In the genomic region with DNA sequence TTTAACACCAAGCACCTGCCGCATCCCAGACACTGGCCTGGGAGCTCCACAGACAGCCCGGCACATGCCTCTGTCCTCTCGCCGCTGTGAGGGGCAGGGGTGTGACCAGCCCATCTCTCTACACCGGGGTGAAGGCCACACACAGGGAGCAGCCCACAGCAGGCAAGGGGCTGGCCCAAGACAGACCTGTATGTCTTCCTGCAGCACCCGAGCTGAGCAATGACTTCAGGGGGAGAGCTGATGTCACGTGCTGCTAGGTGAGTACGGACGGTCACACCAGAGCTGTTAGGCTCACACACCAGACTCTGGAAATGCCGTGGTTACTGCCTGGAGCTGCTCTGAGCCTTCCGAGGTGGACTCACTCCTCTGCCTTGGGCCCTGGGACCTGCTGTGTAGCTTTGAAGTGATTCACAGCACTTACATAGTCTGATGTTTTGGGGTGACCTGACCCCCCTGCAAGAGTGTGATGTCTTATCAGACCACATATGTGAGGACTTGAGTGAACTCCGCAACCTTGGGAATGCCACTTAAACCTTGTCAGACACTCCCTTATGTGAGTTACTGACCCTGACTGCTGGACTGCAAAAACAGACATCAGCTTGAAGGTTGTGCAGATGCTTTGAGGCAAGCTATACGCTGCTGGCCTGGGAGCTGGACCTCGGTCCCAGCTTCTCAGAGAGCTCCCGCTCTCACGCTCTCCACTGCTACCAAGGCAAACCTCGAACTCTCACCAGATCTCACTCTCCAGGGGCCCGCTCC, we compare ENCODE assay signal across 1 cellular context.
TF ChIP-seq lines count a peak whose summit lies in the region.

No MANE protein-coding gene starts in this region.

TF ChIP-seq in GM12878, 131 proteins besides CTCF, POLR2A, EP300 and RAD21:
- TF ChIP-seq EED (IDR thresholded peaks at IDR 0.05; ENCODE audit: low read depth) (no peak), ZNF217 (IDR thresholded peaks at IDR 0.05) (no peak), BHLHE40 (IDR thresholded peaks at IDR 0.05; ENCODE audit: borderline replicate concordance in 1 of 2, low read depth in 2 of 2, low read length in 1 of 2) (peak in 1 of 2 experiments; percentile 38; a peak in 1 of 4 replicates), POLR2AphosphoS5 (IDR thresholded peaks at IDR 0.05; ENCODE audit: low read length) (peak; percentile 40; the same call in 1 of the 2 replicates), RFX5 (IDR thresholded peaks at IDR 0.05; ENCODE audit: low read depth, low read length) (peak; percentile 37; the same call in 1 of the 2 replicates), NFIC (IDR thresholded peaks at IDR 0.05; ENCODE audit: low read depth, low read length) (no peak), GABPA (IDR thresholded peaks at IDR 0.05; ENCODE audit: low read depth) (no peak)
- TF ChIP-seq, protein P1, sequence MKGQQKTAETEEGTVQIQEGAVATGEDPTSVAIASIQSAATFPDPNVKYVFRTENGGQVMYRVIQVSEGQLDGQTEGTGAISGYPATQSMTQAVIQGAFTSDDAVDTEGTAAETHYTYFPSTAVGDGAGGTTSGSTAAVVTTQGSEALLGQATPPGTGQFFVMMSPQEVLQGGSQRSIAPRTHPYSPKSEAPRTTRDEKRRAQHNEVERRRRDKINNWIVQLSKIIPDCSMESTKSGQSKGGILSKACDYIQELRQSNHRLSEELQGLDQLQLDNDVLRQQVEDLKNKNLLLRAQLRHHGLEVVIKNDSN (IDR thresholded peaks at IDR 0.05; ENCODE audit: borderline replicate concordance, extremely low read length, insufficient read depth, low read depth, low read length), result peak; percentile 45
- TF ChIP-seq, protein P2, sequence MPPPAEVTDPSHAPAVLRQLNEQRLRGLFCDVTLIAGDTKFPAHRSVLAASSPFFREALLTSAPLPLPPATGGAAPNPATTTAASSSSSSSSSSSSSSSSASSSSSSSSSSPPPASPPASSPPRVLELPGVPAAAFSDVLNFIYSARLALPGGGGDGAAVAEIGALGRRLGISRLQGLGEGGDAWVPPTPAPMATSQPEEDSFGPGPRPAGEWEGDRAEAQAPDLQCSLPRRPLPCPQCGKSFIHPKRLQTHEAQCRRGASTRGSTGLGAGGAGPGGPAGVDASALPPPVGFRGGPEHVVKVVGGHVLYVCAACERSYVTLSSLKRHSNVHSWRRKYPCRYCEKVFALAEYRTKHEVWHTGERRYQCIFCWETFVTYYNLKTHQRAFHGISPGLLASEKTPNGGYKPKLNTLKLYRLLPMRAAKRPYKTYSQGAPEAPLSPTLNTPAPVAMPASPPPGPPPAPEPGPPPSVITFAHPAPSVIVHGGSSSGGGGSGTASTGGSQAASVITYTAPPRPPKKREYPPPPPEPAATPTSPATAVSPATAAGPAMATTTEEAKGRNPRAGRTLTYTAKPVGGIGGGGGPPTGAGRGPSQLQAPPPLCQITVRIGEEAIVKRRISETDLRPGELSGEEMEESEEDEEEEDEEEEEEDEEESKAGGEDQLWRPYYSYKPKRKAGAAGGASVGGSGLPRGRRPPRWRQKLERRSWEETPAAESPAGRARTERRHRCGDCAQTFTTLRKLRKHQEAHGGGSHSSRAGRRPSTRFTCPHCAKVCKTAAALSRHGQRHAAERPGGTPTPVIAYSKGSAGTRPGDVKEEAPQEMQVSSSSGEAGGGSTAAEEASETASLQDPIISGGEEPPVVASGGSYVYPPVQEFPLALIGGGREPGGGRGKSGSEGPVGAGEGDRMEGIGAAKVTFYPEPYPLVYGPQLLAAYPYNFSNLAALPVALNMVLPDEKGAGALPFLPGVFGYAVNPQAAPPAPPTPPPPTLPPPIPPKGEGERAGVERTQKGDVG (CRISPR knock-in tag; IDR thresholded peaks at IDR 0.05), result no peak
TF ChIP-seq in GM12878: peak in this region for 4.
